8 cellular contexts compared by ENCODE assay signal in genomic region chr21:45973475-45974072, GRCh38. TPM values are rescaled to one million over a fixed set of nuclear protein-coding genes. Genes with fewer than 3 reads are reported as not detected.
DNase-seq lines count a peak whose midpoint lies in the region; ATAC-seq and TF ChIP-seq lines count a peak whose summit lies in the region.

No MANE protein-coding gene starts in this region.

- ATAC-seq in HG03159 (IDR thresholded peaks at IDR 0.05; ENCODE audit: unreplicated experiment) (peak; percentile 60), HG03045 (IDR thresholded peaks at IDR 0.05; ENCODE audit: unreplicated experiment) (no peak)
- ATAC-seq in stimulated activated naive CD8-positive, alpha-beta T cell treated with anti-CD3 and anti-CD28 coated beads, Interleukin-15, Interleukin-2, amounts not matched to agents 100 U/mL and 50 U/mL, for 24 hours: peak; percentile 80

- peaks cover 21% of the 10 kb centered on the region for H3K27me3 Mint-ChIP-seq in nephron progenitor cell (ENCODE audit: low read depth, poor library complexity)

- H3K9me3 Mint-ChIP-seq in nephron progenitor cell: no peaks in the 10 kb centered on the region

- TF ChIP-seq CTCF in fibroblast of the aortic adventitia (IDR thresholded peaks at IDR 0.05; ENCODE audit: insufficient read depth, low read length): peak; percentile 85
- TF ChIP-seq CTCF in nephron progenitor cell (IDR thresholded peaks at IDR 0.05): peak; percentile 70

- H3K4me3 ChIP-seq in fibroblast of the aortic adventitia (ENCODE audit: low read depth, low read length): peak overlapping the region; percentile 59

- H3K36me3 Mint-ChIP-seq in nephron progenitor cell (ENCODE audit: low read depth): no peaks in the 10 kb centered on the region

- peak overlapping the region; percentile 81 for H3K4me3 Mint-ChIP-seq in nephron progenitor cell

- H3K27ac Mint-ChIP-seq in nephron progenitor cell: peak overlapping the region; percentile 94

- DNase-seq in COR-L47 (lab: John Stamatoyannopoulos, UW) (peak; percentile 43), fibroblast of the aortic adventitia (ENCODE audit: low read depth) (peak; percentile 89), nephron progenitor cell (peak; percentile 84)
- DNase-seq in activated T-helper 9 cell treated with anti-CD3 and anti-CD28 coated beads, Interleukin-2, amount 50 U/mL, for 16 hours (ENCODE audit: low read depth): peak; percentile 66
- peak; percentile 88 for DNase-seq in stimulated activated naive CD8-positive, alpha-beta T cell treated with anti-CD3 and anti-CD28 coated beads, Interleukin-15, Interleukin-2, amounts not matched to agents 100 U/mL and 50 U/mL, for 24 hours

- H3K4me1 Mint-ChIP-seq in nephron progenitor cell: peaks cover 43% of the 10 kb centered on the region

TF ChIP-seq in PFSK-1, 5 proteins besides CTCF, POLR2A, EP300 and RAD21:
- no peak for TF ChIP-seq SIN3A (IDR thresholded peaks at IDR 0.05; ENCODE audit: borderline replicate concordance, insufficient read depth, low read length)
- TF ChIP-seq POLR2AphosphoS5 (IDR thresholded peaks at IDR 0.05; ENCODE audit: low read depth, low read length): peak; percentile 56
- TF ChIP-seq FOXP2 (optimal IDR thresholded peaks at IDR 0.05; ENCODE audit: borderline replicate concordance, extremely low read depth, extremely low read length, insufficient read depth): no peak
- no peak for TF ChIP-seq TAF1 (IDR thresholded peaks at IDR 0.05; ENCODE audit: borderline replicate concordance, insufficient read depth, low read length)
- TF ChIP-seq, protein P1, sequence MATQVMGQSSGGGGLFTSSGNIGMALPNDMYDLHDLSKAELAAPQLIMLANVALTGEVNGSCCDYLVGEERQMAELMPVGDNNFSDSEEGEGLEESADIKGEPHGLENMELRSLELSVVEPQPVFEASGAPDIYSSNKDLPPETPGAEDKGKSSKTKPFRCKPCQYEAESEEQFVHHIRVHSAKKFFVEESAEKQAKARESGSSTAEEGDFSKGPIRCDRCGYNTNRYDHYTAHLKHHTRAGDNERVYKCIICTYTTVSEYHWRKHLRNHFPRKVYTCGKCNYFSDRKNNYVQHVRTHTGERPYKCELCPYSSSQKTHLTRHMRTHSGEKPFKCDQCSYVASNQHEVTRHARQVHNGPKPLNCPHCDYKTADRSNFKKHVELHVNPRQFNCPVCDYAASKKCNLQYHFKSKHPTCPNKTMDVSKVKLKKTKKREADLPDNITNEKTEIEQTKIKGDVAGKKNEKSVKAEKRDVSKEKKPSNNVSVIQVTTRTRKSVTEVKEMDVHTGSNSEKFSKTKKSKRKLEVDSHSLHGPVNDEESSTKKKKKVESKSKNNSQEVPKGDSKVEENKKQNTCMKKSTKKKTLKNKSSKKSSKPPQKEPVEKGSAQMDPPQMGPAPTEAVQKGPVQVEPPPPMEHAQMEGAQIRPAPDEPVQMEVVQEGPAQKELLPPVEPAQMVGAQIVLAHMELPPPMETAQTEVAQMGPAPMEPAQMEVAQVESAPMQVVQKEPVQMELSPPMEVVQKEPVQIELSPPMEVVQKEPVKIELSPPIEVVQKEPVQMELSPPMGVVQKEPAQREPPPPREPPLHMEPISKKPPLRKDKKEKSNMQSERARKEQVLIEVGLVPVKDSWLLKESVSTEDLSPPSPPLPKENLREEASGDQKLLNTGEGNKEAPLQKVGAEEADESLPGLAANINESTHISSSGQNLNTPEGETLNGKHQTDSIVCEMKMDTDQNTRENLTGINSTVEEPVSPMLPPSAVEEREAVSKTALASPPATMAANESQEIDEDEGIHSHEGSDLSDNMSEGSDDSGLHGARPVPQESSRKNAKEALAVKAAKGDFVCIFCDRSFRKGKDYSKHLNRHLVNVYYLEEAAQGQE (IDR thresholded peaks at IDR 0.05; ENCODE audit: insufficient read depth in 1 of 2, low read depth in 2 of 2, low read length in 2 of 2): 0 out of 4 replicates have a peak, but pooled peaks of 1 of the 2 experiments have one; percentile 8

RNA-seq across cellular contexts. Expression of gene COL6A1, which starts 8.0 kb away (rescaled TPM):
- polyA plus RNA-seq in PFSK-1 (2012; ENCODE audit: insufficient read length, low read depth): 626 TPM
- total RNA-seq in fibroblast of the aortic adventitia (ENCODE audit: low replicate concordance): 1,082 and 1,517 TPM in 2 replicates
